In genomic region chr20:2937902-2938301, GRCh38 we compare ENCODE assay signal across 22 cellular contexts.
"Had no signal": no experiment of that assay in that cellular context is flagged by ENCODE, and none has a peak within 500 bp of the region (broad histone marks: within the 10 kb centered on the region; RNA-seq: fewer than 3 reads in every experiment).

No MANE protein-coding gene starts in this region.

- H3K4me1 Mint-ChIP-seq: endodermal cell had no signal

- H3K27me3 Mint-ChIP-seq: dendritic cell treated with granulocyte-macrophage colony-stimulating factor and Interleukin-4, amounts not matched to agents 40 ng/mL and 50 ng/mL, for 4 days; effector memory CD8-positive, alpha-beta T cell had no signal

- H3K27ac Mint-ChIP-seq: dendritic cell treated with granulocyte-macrophage colony-stimulating factor and Interleukin-4, amounts not matched to agents 40 ng/mL and 50 ng/mL, for 4 days; endodermal cell had no signal

- H3K4me3 Mint-ChIP-seq: dendritic cell treated with granulocyte-macrophage colony-stimulating factor and Interleukin-4, amounts not matched to agents 40 ng/mL and 50 ng/mL, for 4 days; effector memory CD8-positive, alpha-beta T cell; endodermal cell had no signal

- DNase-seq: colonic mucosa; cortex of kidney; effector CD8-positive, alpha-beta T cell; effector memory CD8-positive, alpha-beta T cell; endodermal cell; erythroblast; esophagus squamous epithelium; foreskin fibroblast; foreskin melanocyte; gastrocnemius medialis; glutamatergic neuron; head of caudate nucleus; heart right ventricle; hippocampal formation; left cardiac atrium; left lung; left ventricle myocardium superior; lower lobe of right lung; mesendoderm; midbrain had no signal

- ATAC-seq: effector memory CD8-positive, alpha-beta T cell; esophagus mucosa; gastrocnemius medialis; heart right ventricle; left cardiac atrium; left lung; left ventricle myocardium superior; lower lobe of right lung had no signal

- H3K9me3 Mint-ChIP-seq: dendritic cell treated with granulocyte-macrophage colony-stimulating factor and Interleukin-4, amounts not matched to agents 40 ng/mL and 50 ng/mL, for 4 days; effector memory CD8-positive, alpha-beta T cell; endodermal cell had no signal
